In genomic region chr3:195954052-195954751, GRCh38 we compare ENCODE assay signal across 8 cellular contexts. TPM values are rescaled to one million over a fixed set of nuclear protein-coding genes. Genes with fewer than 3 reads are reported as not detected.
DNase-seq lines count a peak whose midpoint lies in the region; ATAC-seq and TF ChIP-seq lines count a peak whose summit lies in the region.
"Not testable (repeated sequence)": the region's sequence is repeated elsewhere in the genome, so short reads cannot be mapped to it uniquely, and the experiment has no call there.

No MANE protein-coding gene starts in this region.

- peaks cover 32% of the 10 kb centered on the region for H3K4me1 Mint-ChIP-seq in T-helper 2 cell treated with Interferon-gamma antibody and Interleukin-4, amounts not matched to agents 5 μg/mL and 100 μg/mL, for 36 hours (ENCODE audit: low read depth)
- not testable (repeated sequence) for H3K4me1 Mint-ChIP-seq in neural progenitor cell

- not testable (repeated sequence) for H4K20me1 ChIP-seq in neural progenitor cell (ENCODE audit: low read depth)

- H3K4me2 ChIP-seq in neural progenitor cell = peak overlapping the region; percentile 77

- not testable (repeated sequence) for H3K9ac ChIP-seq in neural progenitor cell

- peaks cover 18% of the 10 kb centered on the region for H3K36me3 Mint-ChIP-seq in T-helper 2 cell treated with Interferon-gamma antibody and Interleukin-4, amounts not matched to agents 5 μg/mL and 100 μg/mL, for 36 hours (ENCODE audit: low read depth)
- H3K36me3 Mint-ChIP-seq in neural progenitor cell = not testable (repeated sequence)

- H3K79me2 ChIP-seq in neural progenitor cell (ENCODE audit: low read depth) = not testable (repeated sequence)

- H3K27ac ChIP-seq in neural progenitor cell = not testable (repeated sequence)

- peaks cover 12% of the 10 kb centered on the region for H3F3A ChIP-seq in neural progenitor cell (ENCODE audit: low read depth)

- TF ChIP-seq CTCF in neural progenitor cell (IDR thresholded peaks at IDR 0.05) = not testable (repeated sequence)

- H3K9me3 ChIP-seq in neural progenitor cell (ENCODE audit: low read depth) = not testable (repeated sequence)

- peak overlapping the region; percentile 59 for H3K4me3 ChIP-seq in neural progenitor cell

- H2AFZ ChIP-seq in neural progenitor cell (replicated peaks) = peak overlapping the region; percentile 85

- peak overlapping the region; percentile 78 for H3K27ac Mint-ChIP-seq in T-helper 2 cell treated with Interferon-gamma antibody and Interleukin-4, amounts not matched to agents 5 μg/mL and 100 μg/mL, for 36 hours
- not testable (repeated sequence) for H3K27ac Mint-ChIP-seq in neural progenitor cell

- H3K36me3 ChIP-seq in neural progenitor cell = not testable (repeated sequence)

- not testable (repeated sequence) for H3K9me3 Mint-ChIP-seq in T-helper 2 cell treated with Interferon-gamma antibody and Interleukin-4, amounts not matched to agents 5 μg/mL and 100 μg/mL, for 36 hours; neural progenitor cell

- not testable (repeated sequence) for H3K27me3 ChIP-seq in neural progenitor cell

- peak overlapping the region; percentile 73 for H3K4me3 Mint-ChIP-seq in T-helper 2 cell treated with Interferon-gamma antibody and Interleukin-4, amounts not matched to agents 5 μg/mL and 100 μg/mL, for 36 hours
- H3K4me3 Mint-ChIP-seq in neural progenitor cell = peak overlapping the region; percentile 87

- peak; percentile 87 for DNase-seq in ELF-1 (ENCODE audit: low read depth, low spot score)
- peak; percentile 91 for DNase-seq in T-helper 2 cell treated with Interferon-gamma antibody and Interleukin-4, amounts not matched to agents 5 μg/mL and 100 μg/mL, for 36 hours (ENCODE audit: low spot score)
- DNase-seq in amniotic epithelial cell (ENCODE audit: low read depth) = peak; percentile 33
- peak; percentile 90 for DNase-seq in Right ventricle myocardium superior
- DNase-seq in neural progenitor cell (ENCODE audit: low spot score) = peak; percentile 84
- peak; percentile 54 for DNase-seq in stimulated activated CD8-positive, alpha-beta memory T cell treated with anti-CD3 and anti-CD28 coated beads, Interleukin-7, amount 100 ng/mL, for 24 hours (ENCODE audit: low read depth)

- ATAC-seq in GM21447 (IDR thresholded peaks at IDR 0.05; ENCODE audit: unreplicated experiment) (peak; percentile 96), HG03469 (IDR thresholded peaks at IDR 0.05; ENCODE audit: unreplicated experiment) (peak; percentile 95), Right ventricle myocardium superior (ENCODE audit: poor library complexity) (peak; percentile 99)

- H3K4me1 ChIP-seq in neural progenitor cell = not testable (repeated sequence)

- intact Hi-C loops in Right ventricle myocardium superior (cut with DNase I) = not testable (repeated sequence)

- H3K27me3 Mint-ChIP-seq in T-helper 2 cell treated with Interferon-gamma antibody and Interleukin-4, amounts not matched to agents 5 μg/mL and 100 μg/mL, for 36 hours (ENCODE audit: low read depth); neural progenitor cell (ENCODE audit: insufficient read depth, low read depth): not testable (repeated sequence)

RNA-seq across cellular contexts. Expression of gene TNK2, which starts 45.9 kb away (rescaled TPM):
- total RNA-seq in Right ventricle myocardium superior = 26.7 TPM
- 5.4 and 19.0 TPM in 2 replicates for total RNA-seq in neural progenitor cell (ENCODE audit: low replicate concordance)

Comparison
In these comparisons a context has a peak if more than half of its experiments do, and no peak if none do; other contexts are left out.
1. DNase-seq: peak in every context shown above with its lines; median percentile 91 in T-helper 2 cell treated with Interferon-gamma antibody and Interleukin-4, amounts not matched to agents 5 μg/mL and 100 μg/mL, for 36 hours; 90 in Right ventricle myocardium superior; 87 in ELF-1; 84 in neural progenitor cell; 54 in stimulated activated CD8-positive, alpha-beta memory T cell treated with anti-CD3 and anti-CD28 coated beads, Interleukin-7, amount 100 ng/mL, for 24 hours; 33 in amniotic epithelial cell.